Comparison of ENCODE assay signal across 28 cellular contexts in genomic region chr7:100591596-100591995, GRCh38. TPM values are rescaled to one million over a fixed set of nuclear protein-coding genes. Genes with fewer than 3 reads are reported as not detected.
"Had no signal": no experiment of that assay in that cellular context is flagged by ENCODE, and none has a peak within 500 bp of the region (broad histone marks: within the 10 kb centered on the region; RNA-seq: fewer than 3 reads in every experiment).

No MANE protein-coding gene starts in this region.

- H3K4me3 ChIP-seq: body of pancreas, breast epithelium had no signal

- DNase-seq: activated B cell treated with CpG ODN at 0.5 μM for 24 hours; activated CD4-positive, alpha-beta memory T cell treated with anti-CD3 and anti-CD28 coated beads, Interleukin-2, amount 10 ng/mL, durations not matched to agents 7 days and 5 days; activated CD4-positive, alpha-beta T cell treated with anti-CD3 and anti-CD28 coated beads for 4 hours; activated CD4-positive, alpha-beta T cell treated with anti-CD3 and anti-CD28 coated beads, Interleukin-2, amount 10 ng/mL, durations not matched to agents 7 days and 5 days; activated CD4-positive, alpha-beta T cell treated with anti-CD3 and anti-CD28 coated beads, Interleukin-2, amount 50 U/mL, for 48 hours; activated CD4-positive, CD25-positive, alpha-beta regulatory T cell treated with anti-CD3 and anti-CD28 coated beads, Interleukin-2, amount 50 U/mL, for 72 hours; activated CD8-positive, alpha-beta memory T cell treated with anti-CD3 and anti-CD28 coated beads for 24 hours; activated CD8-positive, alpha-beta memory T cell treated with anti-CD3 and anti-CD28 coated beads, Interleukin-2, amount 10 ng/mL, durations not matched to agents 7 days and 5 days; activated CD8-positive, alpha-beta memory T cell treated with anti-CD3 and anti-CD28 coated beads, Interleukin-2, amount 50 U/mL, for 48 hours; activated CD8-positive, alpha-beta T cell treated with anti-CD3 and anti-CD28 coated beads, Interleukin-2, amount 10 ng/mL, durations not matched to agents 7 days and 5 days; activated effector memory CD4-positive, alpha-beta T cell treated with Interleukin-2 at 50 U/mL for 16 hours; activated gamma-delta T cell; activated naive CD4-positive, alpha-beta T cell treated with anti-CD3 and anti-CD28 coated beads, Interleukin-2, amount 10 ng/mL, durations not matched to agents 7 days and 5 days; activated naive CD4-positive, alpha-beta T cell treated with Interleukin-2 at 50 U/mL for 16 hours; activated naive CD8-positive, alpha-beta T cell treated with anti-CD3 and anti-CD28 coated beads, Interleukin-2, amount 10 ng/mL, durations not matched to agents 7 days and 5 days; activated naive CD8-positive, alpha-beta T cell treated with anti-CD3 and anti-CD28 coated beads, Interleukin-2, amount 50 U/mL, for 24 hours; activated T-cell treated with anti-CD3 and anti-CD28 coated beads, Interleukin-2, amount 50 U/mL, for 24 hours; activated T-cell treated with anti-CD3 and anti-CD28 coated beads, Interleukin-2, amount 50 U/mL, for 48 hours; amygdala; aorta; body of pancreas; brain microvascular endothelial cell; central memory CD4-positive, alpha-beta T cell; T-cell; T-helper 17 cell had no signal

- H3K27me3 ChIP-seq: body of pancreas, brain microvascular endothelial cell, breast epithelium had no signal

- H3K4me1 ChIP-seq: breast epithelium had no signal

- ATAC-seq: activated CD8-positive, alpha-beta memory T cell treated with anti-CD3 and anti-CD28 coated beads, Interleukin-2, amount 10 ng/mL, durations not matched to agents 7 days and 5 days; activated CD8-positive, alpha-beta T cell treated with anti-CD3 and anti-CD28 coated beads, Interleukin-2, amount 10 ng/mL, durations not matched to agents 7 days and 5 days; activated naive CD8-positive, alpha-beta T cell treated with anti-CD3 and anti-CD28 coated beads, Interleukin-2, amount 50 U/mL, for 24 hours; body of pancreas; T-cell; T-helper 17 cell had no signal

- H3K9me3 ChIP-seq: body of pancreas, breast epithelium had no signal

- H3K36me3 ChIP-seq: brain microvascular endothelial cell, breast epithelium had no signal

- H3K27ac ChIP-seq: body of pancreas, brain microvascular endothelial cell, breast epithelium, VCaP had no signal

RNA-seq across cellular contexts. Expression of gene SAP25, which starts 17.9 kb away (rescaled TPM):
- total RNA-seq: body of pancreas, cardiac septum had no signal
